In genomic region chr14:23517650-23518329, GRCh38 we compare ENCODE assay signal across 1 cellular context.
TF ChIP-seq lines count a peak whose summit lies in the region.

No MANE protein-coding gene starts in this region.

TF ChIP-seq in GM23338, 12 proteins besides CTCF, POLR2A, EP300 and RAD21 (continued from another document):
- TF ChIP-seq ZNF462 (CRISPR knock-in tag; IDR thresholded peaks at IDR 0.05) (no peak), ETS1 (IDR thresholded peaks at IDR 0.05) (no peak), ZNF331 (CRISPR knock-in tag; IDR thresholded peaks at IDR 0.05; ENCODE audit: low read depth) (no peak), JUNB (IDR thresholded peaks at IDR 0.05; ENCODE audit: unreplicated experiment) (no peak), CREB1 (CRISPR knock-in tag; IDR thresholded peaks at IDR 0.05; ENCODE audit: low read depth) (no peak), EZH2phosphoT487 (IDR thresholded peaks at IDR 0.05; ENCODE audit: unreplicated experiment) (no peak)
